In the genomic region with DNA sequence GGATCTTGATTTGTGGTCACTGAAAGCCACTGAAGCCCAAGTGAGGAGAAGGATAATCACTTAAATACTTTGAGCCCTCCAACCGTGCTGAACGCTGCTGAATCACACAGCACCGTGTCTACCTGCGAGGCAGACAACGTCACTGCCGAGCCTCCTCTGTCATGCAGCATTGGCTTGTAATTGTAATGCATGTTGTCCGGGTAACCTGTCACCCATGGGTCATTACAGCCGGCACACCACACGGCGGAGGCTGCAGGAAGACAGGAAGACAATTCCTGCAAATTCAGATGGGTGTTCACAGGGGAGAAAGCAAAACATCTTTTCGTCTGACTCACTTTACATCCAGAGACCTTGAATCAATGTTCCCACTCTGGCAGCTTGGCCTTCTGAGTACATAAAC, we compare ENCODE assay signal across 28 cellular contexts.
DNase-seq lines count a peak whose midpoint lies in the region; ATAC-seq and TF ChIP-seq lines count a peak whose summit lies in the region.
"Had no signal": no experiment of that assay in that cellular context is flagged by ENCODE, and none has a peak within 500 bp of the region (broad histone marks: within the 10 kb centered on the region; RNA-seq: fewer than 3 reads in every experiment).

No MANE protein-coding gene starts in this region.

- 62 to 63% methylated on average over 11 of the region's 11 CpGs for WGBS in heart right ventricle, 2 donors

- H3K36me3 Mint-ChIP-seq in chondrocyte (ENCODE audit: low read depth) = peaks cover 2% of the 10 kb centered on the region
- H3K36me3 Mint-ChIP-seq: CD8-positive, alpha-beta T cell; immature natural killer cell; naive thymus-derived CD8-positive, alpha-beta T cell had no signal

- H3K4me3 Mint-ChIP-seq in chondrocyte (ENCODE audit: unreplicated experiment) = no peak overlapping the region
- H3K4me3 Mint-ChIP-seq: activated CD4-positive, alpha-beta T cell treated with anti-CD3 and anti-CD28 coated beads, Interleukin-2, amount 10 ng/mL, durations not matched to agents 7 days and 5 days; activated naive CD4-positive, alpha-beta T cell treated with anti-CD3 and anti-CD28 coated beads for 36 hours; B cell; CD8-positive, alpha-beta T cell; immature natural killer cell; naive thymus-derived CD8-positive, alpha-beta T cell had no signal

- H3K27me3 ChIP-seq in heart right ventricle (no peaks in the 10 kb centered on the region), upper lobe of right lung (no peaks in the 10 kb centered on the region)
- H3K27me3 ChIP-seq: breast epithelium, colonic mucosa, pancreas, right atrium auricular region had no signal

- no peak for ATAC-seq in heart right ventricle
- ATAC-seq in upper lobe of right lung = no peak
- ATAC-seq in HG03378 (IDR thresholded peaks at IDR 0.05; ENCODE audit: unreplicated experiment) = no peak
- ATAC-seq in GM19324 (IDR thresholded peaks at IDR 0.05; ENCODE audit: low FRiP score, unreplicated experiment) = no peak
- ATAC-seq: CD8-positive, alpha-beta T cell; naive thymus-derived CD8-positive, alpha-beta T cell had no signal

- no peaks in the 10 kb centered on the region for H3K4me1 Mint-ChIP-seq in chondrocyte (ENCODE audit: low read depth)
- H3K4me1 Mint-ChIP-seq: activated CD4-positive, alpha-beta T cell treated with anti-CD3 and anti-CD28 coated beads, Interleukin-2, amount 10 ng/mL, durations not matched to agents 7 days and 5 days; B cell; immature natural killer cell had no signal

- no peaks in the 10 kb centered on the region for H3K36me3 ChIP-seq in heart right ventricle
- no peaks in the 10 kb centered on the region for H3K36me3 ChIP-seq in upper lobe of right lung
- H3K36me3 ChIP-seq: breast epithelium, colonic mucosa, pancreas, right atrium auricular region had no signal

- no peak for TF ChIP-seq CTCF in heart right ventricle (IDR thresholded peaks at IDR 0.05)
- TF ChIP-seq CTCF in chondrocyte (IDR thresholded peaks at IDR 0.05) = no peak
- TF ChIP-seq CTCF in upper lobe of right lung (IDR thresholded peaks at IDR 0.05) = no peak

- DNase-seq in cardiac septum (ENCODE audit: low spot score) (peak; percentile 60), heart right ventricle (no peak), chondrocyte (ENCODE audit: low spot score) (peak; percentile 25), left kidney (ENCODE audit: low read depth, low spot score) (peak; percentile 78), upper lobe of right lung (peak; percentile 39)
- no peak for DNase-seq in activated CD4-positive, CD25-positive, alpha-beta regulatory T cell (lab: John Stamatoyannopoulos, UW)
- DNase-seq: activated CD4-positive, alpha-beta T cell treated with anti-CD3 and anti-CD28 coated beads, Interleukin-2, amount 10 ng/mL, durations not matched to agents 7 days and 5 days; activated naive CD4-positive, alpha-beta T cell treated with anti-CD3 and anti-CD28 coated beads for 36 hours; activated T-cell treated with anti-CD3 and anti-CD28 coated beads, Interleukin-2, amount 50 U/mL, for 48 hours; amniotic stem cell; CD8-positive, alpha-beta T cell; colonic mucosa; DMS153; effector memory CD4-positive, alpha-beta T cell; immature natural killer cell; MV-4-11; naive thymus-derived CD8-positive, alpha-beta T cell; NCI-H1694; NCI-H524 treated with DMSO at 0.1 percent for 48 hours; SHP77 treated with DMSO at 0.1 percent for 48 hours had no signal

- H3K27ac ChIP-seq in heart right ventricle = no peak overlapping the region
- H3K27ac ChIP-seq in upper lobe of right lung = no peak overlapping the region
- H3K27ac ChIP-seq: A549, breast epithelium, colonic mucosa, pancreas, right atrium auricular region, VCaP had no signal

- H3K9me3 ChIP-seq in heart right ventricle = no peaks in the 10 kb centered on the region
- no peaks in the 10 kb centered on the region for H3K9me3 ChIP-seq in upper lobe of right lung
- H3K9me3 ChIP-seq: A549, breast epithelium, colonic mucosa, pancreas, right atrium auricular region had no signal

- H3K4me1 ChIP-seq in heart right ventricle = no peaks in the 10 kb centered on the region
- no peaks in the 10 kb centered on the region for H3K4me1 ChIP-seq in upper lobe of right lung
- H3K4me1 ChIP-seq: A549, breast epithelium, colonic mucosa, right atrium auricular region had no signal

- H3K9me3 Mint-ChIP-seq in chondrocyte (ENCODE audit: low read depth) = no peaks in the 10 kb centered on the region
- H3K9me3 Mint-ChIP-seq: activated CD4-positive, alpha-beta T cell treated with anti-CD3 and anti-CD28 coated beads, Interleukin-2, amount 10 ng/mL, durations not matched to agents 7 days and 5 days; activated naive CD4-positive, alpha-beta T cell treated with anti-CD3 and anti-CD28 coated beads for 36 hours; CD8-positive, alpha-beta T cell; immature natural killer cell; naive thymus-derived CD8-positive, alpha-beta T cell had no signal

- H3K4me3 ChIP-seq in heart right ventricle (no peak overlapping the region), upper lobe of right lung (no peak overlapping the region)
- H3K4me3 ChIP-seq: A549, breast epithelium, colonic mucosa, pancreas, right atrium auricular region had no signal

- intact Hi-C loops in cardiac septum (cut with DNase I) = no loop called here
- intact Hi-C loops in heart right ventricle (cut with DNase I) = no loop called here
- intact Hi-C loops in upper lobe of right lung (cut with DNase I) = no loop called here

- H3K27me3 Mint-ChIP-seq in chondrocyte (ENCODE audit: low read depth) = no peaks in the 10 kb centered on the region
- H3K27me3 Mint-ChIP-seq: activated CD4-positive, alpha-beta T cell treated with anti-CD3 and anti-CD28 coated beads, Interleukin-2, amount 10 ng/mL, durations not matched to agents 7 days and 5 days; B cell; naive thymus-derived CD8-positive, alpha-beta T cell had no signal

- no peak overlapping the region for H3K27ac Mint-ChIP-seq in chondrocyte (ENCODE audit: unreplicated experiment)
- H3K27ac Mint-ChIP-seq: activated CD4-positive, alpha-beta T cell treated with anti-CD3 and anti-CD28 coated beads, Interleukin-2, amount 10 ng/mL, durations not matched to agents 7 days and 5 days; activated naive CD4-positive, alpha-beta T cell treated with anti-CD3 and anti-CD28 coated beads for 36 hours; B cell; CD8-positive, alpha-beta T cell; immature natural killer cell; naive thymus-derived CD8-positive, alpha-beta T cell had no signal

Comparison
In these comparisons a context has a peak if more than half of its experiments do, and no peak if none do; other contexts are left out.
1. DNase-seq: peak in cardiac septum (single experiment), chondrocyte (single experiment), left kidney (single experiment) and upper lobe of right lung (single experiment); none in heart right ventricle (0 of 2) and activated CD4-positive, CD25-positive, alpha-beta regulatory T cell (0 of 4).